In genomic region chr9:92010705-92011536, GRCh38 we compare ENCODE assay signal across 16 cellular contexts.
DNase-seq lines count a peak whose midpoint lies in the region; TF ChIP-seq lines count a peak whose summit lies in the region.
"Had no signal": no experiment of that assay in that cellular context is flagged by ENCODE, and none has a peak within 500 bp of the region (broad histone marks: within the 10 kb centered on the region; RNA-seq: fewer than 3 reads in every experiment).

No MANE protein-coding gene starts in this region.

- intact Hi-C loops in spleen (cut with DNase I; ENCODE audit: low total_unique reads), result no loop called here

- 89 to 92% methylated on average over 2 of the region's 2 CpGs for WGBS in ectodermal cell, 2 experiments
- WGBS in spleen, 5 donors, result 63 to 90% (median 81%) methylated on average over 2 of the region's 2 CpGs

- TF ChIP-seq POLR2A in NB4 (IDR thresholded peaks at IDR 0.05; ENCODE audit: extremely low read depth, insufficient read length) (no peak), spleen (IDR thresholded peaks at IDR 0.05) (no peak)

- H3K27me3 ChIP-seq in ectodermal cell (ENCODE audit: control insufficient read depth, insufficient read depth, low read length, poor library complexity, severe bottlenecking) (no peaks in the 10 kb centered on the region), spleen (replicated peaks in 1 of 7) (no peaks in the 10 kb centered on the region)

- DNase-seq in GF-D8 (lab: John Stamatoyannopoulos, UW) (peak; percentile 32), NB4 (ENCODE audit: low read depth) (peak; percentile 76), myocyte (ENCODE audit: low read depth) (peak; percentile 9), COLO829 (ENCODE audit: low spot score) (no peak), NCI-H446 treated with DMSO at 0.1 percent for 48 hours (lab: John Stamatoyannopoulos, UW) (no peak), HPDE6-E6E7 (ENCODE audit: extremely low spot score) (no peak), spleen (no peak)
- DNase-seq: activated CD4-positive, alpha-beta T cell treated with anti-CD3 and anti-CD28 coated beads for 48 hours; activated CD8-positive, alpha-beta memory T cell treated with anti-CD3 and anti-CD28 coated beads, Interleukin-2, amount 10 ng/mL, durations not matched to agents 7 days and 5 days; activated naive CD8-positive, alpha-beta T cell treated with anti-CD3 and anti-CD28 coated beads, Interleukin-2, amount 10 ng/mL, durations not matched to agents 7 days and 5 days; GDM1; head of caudate nucleus; NCI-H510A treated with DMSO at 0.1 percent for 48 hours; nucleus accumbens had no signal

- TF ChIP-seq CTCF in NB4 (IDR thresholded peaks at IDR 0.05; ENCODE audit: low read depth, low read length), result no peak
- no peak for TF ChIP-seq CTCF in spleen (IDR thresholded peaks at IDR 0.05 in 8 of 11, conservative IDR thresholded peaks at IDR 0.05 in 3 of 11)

- H3K36me3 ChIP-seq in ectodermal cell (ENCODE audit: control insufficient read depth, insufficient read depth, low read length) (no peaks in the 10 kb centered on the region), spleen (no peaks in the 10 kb centered on the region)

- H3K9me3 ChIP-seq in ectodermal cell (ENCODE audit: control insufficient read depth, low read length) (no peaks in the 10 kb centered on the region), spleen (peaks cover 0 to 22% (median 14%) of the 10 kb centered on the region in 8 donors)

- H3K27ac ChIP-seq in ectodermal cell (ENCODE audit: insufficient read depth, low read depth, low read length, poor library complexity, severe bottlenecking), result peak overlapping the region; percentile 50
- H3K27ac ChIP-seq in spleen, result no peak overlapping the region
- H3K27ac ChIP-seq: C4-2B had no signal

- H3K4me1 ChIP-seq in ectodermal cell (ENCODE audit: control insufficient read depth, insufficient read depth, low read length) (peaks cover 4% of the 10 kb centered on the region), spleen (peaks cover 0 to 3% (median 0%) of the 10 kb centered on the region in 6 donors)

- peak overlapping the region; percentile 3 for H3K4me3 ChIP-seq in NB4 (ENCODE audit: low read depth, low read length)
- H3K4me3 ChIP-seq in ectodermal cell (ENCODE audit: insufficient read depth, low read depth, low read length), result no peak overlapping the region
- no peak overlapping the region for H3K4me3 ChIP-seq in spleen

Comparison
In these comparisons a context has a peak if more than half of its experiments do, and no peak if none do; other contexts are left out.
1. DNase-seq: peak in GF-D8 (single experiment), NB4 (single experiment) and myocyte (single experiment); none in COLO829 (single experiment), NCI-H446 treated with DMSO at 0.1 percent for 48 hours (single experiment), HPDE6-E6E7 (single experiment) and spleen (single experiment).